7 cellular contexts compared by ENCODE assay signal in genomic region chr1:14878951-14879350, GRCh38.
"Had no signal": no experiment of that assay in that cellular context is flagged by ENCODE, and none has a peak within 500 bp of the region (broad histone marks: within the 10 kb centered on the region; RNA-seq: fewer than 3 reads in every experiment).

No MANE protein-coding gene starts in this region.

- H3K9me3 Mint-ChIP-seq: GM23338, H9 had no signal

- H3K27ac Mint-ChIP-seq: GM23338, H9 had no signal

- DNase-seq: H9, HCEC 1CT, IMR-90, KG1 had no signal

- ATAC-seq: GM23338, K562 had no signal

- H3K4me3 ChIP-seq: GM23338, K562 had no signal

- H3K27ac ChIP-seq: HL-60 had no signal

- H3K4me3 Mint-ChIP-seq: GM23338, H9 had no signal
